32 cellular contexts compared by ENCODE assay signal in genomic region chr9:107592439-107592838, GRCh38.
"Had no signal": no experiment of that assay in that cellular context is flagged by ENCODE, and none has a peak within 500 bp of the region (broad histone marks: within the 10 kb centered on the region; RNA-seq: fewer than 3 reads in every experiment).

No MANE protein-coding gene starts in this region.

- H3K27me3 ChIP-seq: adrenal gland, body of pancreas, brain microvascular endothelial cell, breast epithelium had no signal

- DNase-seq: activated CD4-positive, alpha-beta memory T cell treated with anti-CD3 and anti-CD28 coated beads for 36 hours; activated CD4-positive, alpha-beta T cell treated with anti-CD3 and anti-CD28 coated beads for 1 hour; activated CD4-positive, alpha-beta T cell treated with anti-CD3 and anti-CD28 coated beads for 36 hours; activated CD4-positive, alpha-beta T cell treated with anti-CD3 and anti-CD28 coated beads for 48 hours; activated CD4-positive, alpha-beta T cell treated with anti-CD3 and anti-CD28 coated beads, Interleukin-2, amount 10 ng/mL, durations not matched to agents 7 days and 5 days; activated CD4-positive, CD25-positive, alpha-beta regulatory T cell; activated CD8-positive, alpha-beta memory T cell treated with anti-CD3 and anti-CD28 coated beads, Interleukin-2, amount 50 U/mL, for 4 hours; activated CD8-positive, alpha-beta T cell treated with anti-CD3 and anti-CD28 coated beads for 36 hours; activated effector memory CD4-positive, alpha-beta T cell treated with anti-CD3 and anti-CD28 coated beads, Interleukin-2, amount 50 U/mL, for 16 hours; activated gamma-delta T cell treated with Interleukin-2 at 50 U/mL for 16 hours; activated naive CD4-positive, alpha-beta T cell; activated naive CD4-positive, alpha-beta T cell treated with anti-CD3 and anti-CD28 coated beads for 36 hours; activated naive CD4-positive, alpha-beta T cell treated with anti-CD3 and anti-CD28 coated beads, Interleukin-2, amount 50 U/mL, for 16 hours; activated naive CD8-positive, alpha-beta T cell treated with anti-CD3 and anti-CD28 coated beads for 36 hours; activated T-cell treated with anti-CD3 and anti-CD28 coated beads for 4 hours; activated T-cell treated with anti-CD3 and anti-CD28 coated beads, Interleukin-2, amount 50 U/mL, for 1 hour; activated T-cell treated with anti-CD3 and anti-CD28 coated beads, Interleukin-2, amount 50 U/mL, for 4 hours; activated T-cell treated with anti-CD3 and anti-CD28 coated beads, Interleukin-2, amount 50 U/mL, for 72 hours; adrenal gland; amniotic stem cell; aorta; body of pancreas; brain microvascular endothelial cell; central memory CD4-positive, alpha-beta T cell; T-helper 1 cell; T-helper 2 cell; T-helper 9 cell had no signal

- H3K4me1 ChIP-seq: adrenal gland, breast epithelium had no signal

- ATAC-seq: activated CD4-positive, alpha-beta T cell treated with anti-CD3 and anti-CD28 coated beads for 36 hours; activated CD4-positive, CD25-positive, alpha-beta regulatory T cell treated with anti-CD3 and anti-CD28 coated beads, Interleukin-2, amount 50 U/mL, for 24 hours; activated CD8-positive, alpha-beta T cell treated with anti-CD3 and anti-CD28 coated beads for 36 hours; activated naive CD4-positive, alpha-beta T cell treated with anti-CD3 and anti-CD28 coated beads, Interleukin-2, amount 50 U/mL, for 72 hours; activated T-cell treated with anti-CD3 and anti-CD28 coated beads, Interleukin-2, amount 50 U/mL, for 4 hours; activated T-cell treated with anti-CD3 and anti-CD28 coated beads, Interleukin-2, amount 50 U/mL, for 72 hours; activated T-helper 17 cell treated with anti-CD3 and anti-CD28 coated beads, Interleukin-2, amount 50 U/mL, for 72 hours; body of pancreas had no signal

- H3K27ac ChIP-seq: adrenal gland, body of pancreas, brain microvascular endothelial cell, breast epithelium, VCaP had no signal

- H3K9me3 ChIP-seq: adrenal gland, body of pancreas, breast epithelium had no signal

- H3K36me3 ChIP-seq: adrenal gland, brain microvascular endothelial cell, breast epithelium had no signal

- H3K4me3 ChIP-seq: adrenal gland, body of pancreas, breast epithelium had no signal
